7 cellular contexts compared by ENCODE assay signal in the genomic region with DNA sequence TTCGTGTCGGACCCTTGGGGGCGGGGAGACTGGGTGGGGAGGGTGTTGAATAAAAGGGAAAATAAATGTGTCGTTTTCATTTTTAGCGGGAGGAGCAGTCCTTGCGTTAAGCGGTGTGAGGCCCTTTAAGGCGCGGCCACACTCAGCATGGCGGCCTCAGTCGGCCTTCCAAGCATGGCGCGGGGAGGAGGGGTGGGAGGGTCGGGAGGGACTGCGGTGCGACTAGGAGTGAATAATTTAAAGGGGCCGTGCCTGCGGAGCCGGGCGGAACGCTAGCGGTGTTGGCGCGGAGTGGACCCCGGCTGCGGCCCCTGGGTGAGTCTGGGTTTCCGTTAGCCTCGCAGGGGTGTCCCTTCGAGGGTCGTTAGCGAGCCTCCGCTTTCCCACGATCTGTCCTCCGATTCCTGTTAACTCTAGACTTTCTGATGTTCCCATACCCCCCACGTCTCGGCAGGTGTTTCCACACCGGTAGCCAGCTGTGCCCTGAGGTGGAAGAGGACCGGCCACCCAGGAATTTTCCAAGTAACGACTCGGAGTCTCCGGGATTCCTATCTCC. TPM values are rescaled to one million over a fixed set of nuclear protein-coding genes. Genes with fewer than 3 reads are reported as not detected.
DNase-seq lines count a peak whose midpoint lies in the region; ATAC-seq and TF ChIP-seq lines count a peak whose summit lies in the region.

No MANE protein-coding gene starts in this region.

- peak; percentile 50 for DNase-seq in NCI-H128 (lab: John Stamatoyannopoulos, UW; ENCODE audit: unreplicated experiment)
- peak; percentile 75 to 91 (median 79) for DNase-seq in T-helper 1 cell
- DNase-seq in adrenal gland = peak; percentile 89 to 94 (median 90)
- DNase-seq in cardiac septum (ENCODE audit: low spot score) = peak; percentile 91
- DNase-seq in pons (ENCODE audit: low spot score) = peak; percentile 90
- DNase-seq in tibial artery = peak; percentile 87 to 94

- TF ChIP-seq POLR2A in adrenal gland (IDR thresholded peaks at IDR 0.05) = peak in 1 of 2 donors; percentile 85

- H3K27me3 ChIP-seq in adrenal gland (no peaks in the 10 kb centered on the region), tibial artery (no peaks in the 10 kb centered on the region)

- peaks cover 10% of the 10 kb centered on the region in 2 donors for H3K4me1 ChIP-seq in adrenal gland (replicated peaks in 1 of 2)
- H3K4me1 ChIP-seq in tibial artery = peaks cover 0 to 19% (median 14%) of the 10 kb centered on the region in 4 donors

- ATAC-seq in GM19035 (IDR thresholded peaks at IDR 0.05; ENCODE audit: unreplicated experiment) = peak; percentile 38

- H3K27ac ChIP-seq in adrenal gland (peak overlapping the region; percentile 85 to 96 (median 88)), tibial artery (peak overlapping the region; percentile 87 to 97)

- TF ChIP-seq CTCF in adrenal gland (IDR thresholded peaks at IDR 0.05) (no peak), tibial artery (IDR thresholded peaks at IDR 0.05) (no peak)

- WGBS in adrenal gland, 4 donors = 0 to 1% (median 1%) methylated on average over 32 to 41 of the region's 41 CpGs

- H3K36me3 ChIP-seq in adrenal gland (replicated peaks in 1 of 2) = peaks cover 0 to 33% of the 10 kb centered on the region in 2 donors
- peaks cover 10 to 57% (median 31%) of the 10 kb centered on the region in 3 donors for H3K36me3 ChIP-seq in tibial artery

- H3K9me3 ChIP-seq in adrenal gland (replicated peaks in 1 of 3) (no peaks in the 10 kb centered on the region), tibial artery (no peaks in the 10 kb centered on the region)

- H3K4me3 ChIP-seq in adrenal gland (peak overlapping the region in 3 of 4 donors; percentile 78 to 98 (median 81)), tibial artery (peak overlapping the region; percentile 71 to 87)

- intact Hi-C loops in adrenal gland (cut with DNase I) (loop anchor here in 1 of 2 donors (10.0 kb wide), 2 partner anchors 149 to 179 kb away; no protein-coding TSS in a partner anchor), cardiac septum (cut with DNase I) (loop anchor here (1.0 to 2.0 kb wide), 2 partner anchors 12 to 17 kb away; a partner anchor contains a TSS), tibial artery (cut with DNase I; ENCODE audit: low total_unique reads) (loop anchor here (10.0 kb wide), 1 partner anchor 139 kb away; no protein-coding TSS in a partner anchor)

RNA-seq across cellular contexts. Expression of a gene that starts 1.5 kb away (rescaled TPM):
- total RNA-seq in adrenal gland (100 to 1,000 TPM in 5 of 8 donors, 10 to 100 TPM in 3; 89.4 to 257 (median 121) TPM), cardiac septum (41.9 TPM)
- 100 to 1,000 TPM in 2 of 3 donors, 10 to 100 TPM in 1; 25.7 to 264 (median 110) TPM for polyA plus RNA-seq in adrenal gland

RNA-seq across cellular contexts. Expression of a gene that starts 11.6 kb away (rescaled TPM):
- total RNA-seq in adrenal gland (10 to 100 TPM; 27.8 to 100.0 (median 57.1) TPM), cardiac septum (16.0 TPM)
- 100 to 1,000 TPM in 1 of 3 donors, 10 to 100 TPM in 2; 23.0 to 212 (median 71.4) TPM for polyA plus RNA-seq in adrenal gland

RNA-seq across cellular contexts. Expression of a gene that starts 18.1 kb away (rescaled TPM):
- total RNA-seq in adrenal gland = 100 to 1,000 TPM in 5 of 8 donors, 10 to 100 TPM in 3; 56.1 to 113 (median 101) TPM
- polyA plus RNA-seq in adrenal gland = 100 to 1,000 TPM in 2 of 3 donors, 10 to 100 TPM in 1; 30.3 to 197 (median 148) TPM
- total RNA-seq in cardiac septum = 76.7 TPM

RNA-seq across cellular contexts. Expression of a gene that starts 45.2 kb away (rescaled TPM):
- total RNA-seq in adrenal gland (10 to 100 TPM in 5 of 8 donors, 1 to 10 TPM in 3; 4.9 to 17.5 (median 13.8) TPM), cardiac septum (1.9 TPM)
- polyA plus RNA-seq in adrenal gland = 10 to 100 TPM in 2 of 3 donors, 1 to 10 TPM in 1; 2.5 to 24.5 (median 24.0) TPM

Comparison
In these comparisons a context has a peak if more than half of its experiments do, and no peak if none do; other contexts are left out.
1. Peak in every context shown above with its lines: DNase-seq, ATAC-seq, H3K4me3 ChIP-seq and H3K27ac ChIP-seq.